13 cellular contexts compared by ENCODE assay signal in the genomic region with DNA sequence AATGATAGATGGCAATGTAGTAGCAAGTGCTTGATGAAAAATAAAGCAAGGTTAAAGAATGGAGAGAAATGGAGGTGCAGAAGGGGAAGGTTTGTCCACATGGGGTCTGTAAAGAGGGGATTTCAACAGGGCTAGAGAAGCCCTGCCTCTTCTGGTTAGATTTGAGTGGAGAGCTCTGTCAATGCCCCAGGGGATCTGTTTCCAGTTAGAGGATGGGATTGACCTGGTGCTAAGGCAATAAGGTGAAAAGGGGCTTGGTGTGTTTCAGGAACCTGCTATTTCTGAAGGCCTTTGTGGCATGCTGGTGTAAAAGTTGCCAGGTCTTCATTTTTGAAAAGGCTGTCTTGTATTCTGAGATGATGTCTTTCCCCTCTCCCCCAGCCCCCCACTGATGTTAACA.
DNase-seq lines count a peak whose midpoint lies in the region; ATAC-seq and TF ChIP-seq lines count a peak whose summit lies in the region.
"Had no signal": no experiment of that assay in that cellular context is flagged by ENCODE, and none has a peak within 500 bp of the region (broad histone marks: within the 10 kb centered on the region; RNA-seq: fewer than 3 reads in every experiment).

No MANE protein-coding gene starts in this region.

- ATAC-seq in left cardiac atrium (no peak), GM18520 (IDR thresholded peaks at IDR 0.05; ENCODE audit: unreplicated experiment) (no peak), GM18502 (IDR thresholded peaks at IDR 0.05; ENCODE audit: poor library complexity, unreplicated experiment) (no peak)

- peaks cover 47% of the 10 kb centered on the region for H3K4me1 Mint-ChIP-seq in nephron progenitor cell

- TF ChIP-seq POLR2A in Peyer's patch (IDR thresholded peaks at IDR 0.05), result no peak

- H3K9ac ChIP-seq in iPS-18a (ENCODE audit: low read length), result no peak overlapping the region
- H3K9ac ChIP-seq: BLaER1 treated with 17β-estradiol and CSF1 and Interleukin-3, amounts not matched to agents 10 nM and 100 nM had no signal

- intact Hi-C loops in left ventricle myocardium inferior (cut with micrococcal nuclease) (no loop called here), left cardiac atrium (cut with DNase I) (no loop called here)

- H3K27me3 ChIP-seq in left ventricle myocardium inferior (ENCODE audit: low read depth) (no peaks in the 10 kb centered on the region), iPS-18a (ENCODE audit: control insufficient read depth, insufficient read depth, low read length) (no peaks in the 10 kb centered on the region), Peyer's patch (no peaks in the 10 kb centered on the region)
- H3K27me3 ChIP-seq: BLaER1 treated with 17β-estradiol and CSF1 and Interleukin-3, amounts not matched to agents 10 nM and 100 nM; MG63 had no signal

- H3K9me3 Mint-ChIP-seq in nephron progenitor cell, result peaks cover 7% of the 10 kb centered on the region

- peak overlapping the region; percentile 50 for H3K27ac Mint-ChIP-seq in nephron progenitor cell

- H3K9me3 ChIP-seq in left ventricle myocardium inferior (replicated peaks) (no peaks in the 10 kb centered on the region), iPS-18a (ENCODE audit: control insufficient read depth, low read depth, low read length) (no peaks in the 10 kb centered on the region), Peyer's patch (no peaks in the 10 kb centered on the region)
- H3K9me3 ChIP-seq: BLaER1 treated with 17β-estradiol and CSF1 and Interleukin-3, amounts not matched to agents 10 nM and 100 nM; MG63 had no signal

- H3K4me1 ChIP-seq in left ventricle myocardium inferior (peaks cover 47% of the 10 kb centered on the region), iPS-18a (ENCODE audit: control insufficient read depth, low read depth, low read length) (peaks cover 49% of the 10 kb centered on the region), Peyer's patch (no peaks in the 10 kb centered on the region)

- no peaks in the 10 kb centered on the region for H3K36me3 Mint-ChIP-seq in nephron progenitor cell (ENCODE audit: low read depth)

- DNase-seq in left ventricle myocardium inferior, result no peak
- DNase-seq in left cardiac atrium, result no peak
- DNase-seq in nephron progenitor cell, result no peak
- no peak for DNase-seq in mucosa of gallbladder (ENCODE audit: low spot score)
- no peak for DNase-seq in Peyer's patch
- DNase-seq: DMS 273 treated with DMSO at 0.1 percent for 48 hours, MG63, NCI-H1092 treated with DMSO at 0.1 percent for 48 hours, NCI-H1694 had no signal

- H3K27me3 Mint-ChIP-seq in nephron progenitor cell (ENCODE audit: low read depth, poor library complexity), result peaks cover 8% of the 10 kb centered on the region

- peak overlapping the region; percentile 75 for H3K27ac ChIP-seq in left ventricle myocardium inferior (replicated peaks)
- H3K27ac ChIP-seq in iPS-18a (ENCODE audit: low read length), result peak overlapping the region; percentile 12
- H3K27ac ChIP-seq in Peyer's patch, result no peak overlapping the region
- H3K27ac ChIP-seq: BLaER1 treated with 17β-estradiol and CSF1 and Interleukin-3, amounts not matched to agents 10 nM and 100 nM had no signal

- H3K36me3 ChIP-seq in left ventricle myocardium inferior (no peaks in the 10 kb centered on the region), iPS-18a (ENCODE audit: control insufficient read depth, low read depth, low read length) (no peaks in the 10 kb centered on the region), Peyer's patch (no peaks in the 10 kb centered on the region)
- H3K36me3 ChIP-seq: BLaER1 treated with 17β-estradiol and CSF1 and Interleukin-3, amounts not matched to agents 10 nM and 100 nM; MG63 had no signal

- TF ChIP-seq CTCF in left ventricle myocardium inferior (IDR thresholded peaks at IDR 0.05; ENCODE audit: borderline replicate concordance) (no peak), nephron progenitor cell (IDR thresholded peaks at IDR 0.05) (no peak), Peyer's patch (IDR thresholded peaks at IDR 0.05) (no peak)

- H3K4me3 ChIP-seq in left ventricle myocardium inferior (no peak overlapping the region), iPS-18a (ENCODE audit: low read length) (no peak overlapping the region), Peyer's patch (no peak overlapping the region)
- H3K4me3 ChIP-seq: BLaER1 treated with 17β-estradiol and CSF1 and Interleukin-3, amounts not matched to agents 10 nM and 100 nM; MG63 had no signal

- H3K4me3 Mint-ChIP-seq in nephron progenitor cell, result no peak overlapping the region

Comparison
In these comparisons a context has a peak if more than half of its experiments do, and no peak if none do; other contexts are left out.
1. H3K27ac ChIP-seq: peak in left ventricle myocardium inferior (single experiment) and iPS-18a (single experiment); none in Peyer's patch (0 of 4).